In the genomic region with DNA sequence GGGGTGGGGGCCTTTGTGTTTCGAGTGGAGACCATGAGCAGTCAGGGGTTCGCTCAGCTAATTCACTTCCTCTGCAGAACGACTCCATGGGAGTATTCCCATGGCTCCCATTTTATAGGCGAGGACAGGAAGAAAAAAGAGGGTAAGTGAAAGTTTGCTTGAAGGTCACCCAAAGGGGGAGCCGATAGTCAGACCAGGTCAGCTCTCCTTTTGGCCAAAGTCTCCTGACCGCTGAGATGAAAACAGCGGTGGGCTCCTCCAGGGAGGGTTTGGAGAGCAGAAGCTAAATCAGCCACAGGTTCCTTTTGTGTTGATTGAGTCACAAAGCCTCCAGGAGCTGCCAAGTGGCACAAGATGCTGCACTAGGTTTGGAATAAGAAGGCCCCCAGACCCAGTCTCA, we compare ENCODE assay signal across 1 cellular context.
TF ChIP-seq lines count a peak whose summit lies in the region.

No MANE protein-coding gene starts in this region.

TF ChIP-seq in HEK293, 187 proteins besides CTCF, POLR2A, EP300 and RAD21 (continued from another document):
- TF ChIP-seq PRDM2 (tag by site-specific recombination; IDR thresholded peaks at IDR 0.05; ENCODE audit: borderline replicate concordance) (no peak), ZNF785 (tag by site-specific recombination; IDR thresholded peaks at IDR 0.05) (no peak), ZNF768 (tag by site-specific recombination; IDR thresholded peaks at IDR 0.05) (no peak), GLI4 (tag by site-specific recombination; IDR thresholded peaks at IDR 0.05) (no peak), KLF16 (tag by site-specific recombination; IDR thresholded peaks at IDR 0.05) (no peak), REPIN1 (tag by site-specific recombination; IDR thresholded peaks at IDR 0.05; ENCODE audit: low read depth) (no peak), HOXA7 (CRISPR knock-in tag; IDR thresholded peaks at IDR 0.05; ENCODE audit: borderline replicate concordance) (no peak), TCF7L2 (IDR thresholded peaks at IDR 0.05; ENCODE audit: borderline replicate concordance, low read depth, low read length) (no peak), TRIM28 (IDR thresholded peaks at IDR 0.05; ENCODE audit: borderline replicate concordance, low read length) (0 out of 2 replicates have a peak, but pooled peaks have one; percentile 25), ZNF837 (tag by site-specific recombination; IDR thresholded peaks at IDR 0.05) (no peak)
- TF ChIP-seq, protein P1, sequence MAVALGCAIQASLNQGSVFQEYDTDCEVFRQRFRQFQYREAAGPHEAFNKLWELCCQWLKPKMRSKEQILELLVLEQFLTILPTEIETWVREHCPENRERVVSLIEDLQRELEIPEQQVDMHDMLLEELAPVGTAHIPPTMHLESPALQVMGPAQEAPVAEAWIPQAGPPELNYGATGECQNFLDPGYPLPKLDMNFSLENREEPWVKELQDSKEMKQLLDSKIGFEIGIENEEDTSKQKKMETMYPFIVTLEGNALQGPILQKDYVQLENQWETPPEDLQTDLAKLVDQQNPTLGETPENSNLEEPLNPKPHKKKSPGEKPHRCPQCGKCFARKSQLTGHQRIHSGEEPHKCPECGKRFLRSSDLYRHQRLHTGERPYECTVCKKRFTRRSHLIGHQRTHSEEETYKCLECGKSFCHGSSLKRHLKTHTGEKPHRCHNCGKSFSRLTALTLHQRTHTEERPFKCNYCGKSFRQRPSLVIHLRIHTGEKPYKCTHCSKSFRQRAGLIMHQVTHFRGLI (tag by site-specific recombination; IDR thresholded peaks at IDR 0.05), result no peak
- TF ChIP-seq, protein P2, sequence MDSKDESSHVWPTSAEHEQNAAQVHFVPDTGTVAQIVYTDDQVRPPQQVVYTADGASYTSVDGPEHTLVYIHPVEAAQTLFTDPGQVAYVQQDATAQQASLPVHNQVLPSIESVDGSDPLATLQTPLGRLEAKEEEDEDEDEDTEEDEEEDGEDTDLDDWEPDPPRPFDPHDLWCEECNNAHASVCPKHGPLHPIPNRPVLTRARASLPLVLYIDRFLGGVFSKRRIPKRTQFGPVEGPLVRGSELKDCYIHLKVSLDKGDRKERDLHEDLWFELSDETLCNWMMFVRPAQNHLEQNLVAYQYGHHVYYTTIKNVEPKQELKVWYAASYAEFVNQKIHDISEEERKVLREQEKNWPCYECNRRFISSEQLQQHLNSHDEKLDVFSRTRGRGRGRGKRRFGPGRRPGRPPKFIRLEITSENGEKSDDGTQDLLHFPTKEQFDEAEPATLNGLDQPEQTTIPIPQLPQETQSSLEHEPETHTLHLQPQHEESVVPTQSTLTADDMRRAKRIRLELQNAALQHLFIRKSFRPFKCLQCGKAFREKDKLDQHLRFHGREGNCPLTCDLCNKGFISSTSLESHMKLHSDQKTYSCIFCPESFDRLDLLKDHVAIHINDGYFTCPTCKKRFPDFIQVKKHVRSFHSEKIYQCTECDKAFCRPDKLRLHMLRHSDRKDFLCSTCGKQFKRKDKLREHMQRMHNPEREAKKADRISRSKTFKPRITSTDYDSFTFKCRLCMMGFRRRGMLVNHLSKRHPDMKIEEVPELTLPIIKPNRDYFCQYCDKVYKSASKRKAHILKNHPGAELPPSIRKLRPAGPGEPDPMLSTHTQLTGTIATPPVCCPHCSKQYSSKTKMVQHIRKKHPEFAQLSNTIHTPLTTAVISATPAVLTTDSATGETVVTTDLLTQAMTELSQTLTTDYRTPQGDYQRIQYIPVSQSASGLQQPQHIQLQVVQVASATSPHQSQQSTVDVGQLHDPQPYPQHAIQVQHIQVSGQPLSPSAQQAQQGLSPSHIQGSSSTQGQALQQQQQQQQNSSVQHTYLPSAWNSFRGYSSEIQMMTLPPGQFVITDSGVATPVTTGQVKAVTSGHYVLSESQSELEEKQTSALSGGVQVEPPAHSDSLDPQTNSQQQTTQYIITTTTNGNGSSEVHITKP (tag by site-specific recombination; IDR thresholded peaks at IDR 0.05), result peak; percentile 43; the same call in 1 of the 2 replicates
TF ChIP-seq in HEK293: peak in this region for 3.
